ENCODE assay signal across 1 cellular context in the genomic region with DNA sequence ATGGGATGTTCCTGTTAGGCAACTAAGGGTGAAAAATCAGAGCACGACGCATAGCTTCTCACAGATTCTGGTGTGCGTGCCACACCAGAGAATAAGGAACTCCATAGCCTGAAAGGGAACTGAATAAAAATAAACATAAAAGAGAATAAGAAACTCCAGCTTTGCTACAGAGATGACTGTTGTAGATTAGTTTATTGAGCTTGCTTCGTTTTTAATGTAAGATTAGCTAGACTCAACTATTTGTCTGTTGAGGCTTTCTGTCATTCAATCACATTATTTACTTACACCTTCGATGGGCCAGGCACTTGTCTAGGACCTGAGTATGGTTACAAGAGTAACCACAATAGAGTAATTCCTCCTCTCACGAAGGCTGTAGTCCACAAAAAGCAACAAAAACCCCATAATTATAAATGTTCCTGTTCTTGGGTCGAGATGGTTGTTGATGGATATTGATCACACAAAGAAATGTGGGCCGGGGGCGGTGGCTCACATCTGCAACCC.
TF ChIP-seq lines count a peak whose summit lies in the region.

No MANE protein-coding gene starts in this region.

TF ChIP-seq in GM12878, 131 proteins besides CTCF, POLR2A, EP300 and RAD21:
- TF ChIP-seq SMAD5 (IDR thresholded peaks at IDR 0.05; ENCODE audit: low read depth) (no peak), NFIC (IDR thresholded peaks at IDR 0.05; ENCODE audit: low read depth, low read length) (0 out of 2 replicates have a peak, but pooled peaks have one; percentile 33), SPI1 (IDR thresholded peaks at IDR 0.05; ENCODE audit: borderline replicate concordance, insufficient read depth, low read depth, low read length) (peak; percentile 45; the same call in 1 of the 2 replicates), ETV6 (conservative IDR thresholded peaks at IDR 0.05 in 1 of 2, IDR thresholded peaks at IDR 0.05 in 1 of 2; ENCODE audit: borderline replicate concordance in 1 of 2, low read depth in 1 of 2) (no peak), RUNX3 (IDR thresholded peaks at IDR 0.05; ENCODE audit: low read length) (peak; percentile 72), BCL11A (IDR thresholded peaks at IDR 0.05; ENCODE audit: low read depth, low read length) (0 out of 2 replicates have a peak, but pooled peaks have one; percentile 3), GATAD2B (conservative IDR thresholded peaks at IDR 0.05; ENCODE audit: low read depth) (no peak), KAT2A (conservative IDR thresholded peaks at IDR 0.05; ENCODE audit: control insufficient read depth, low read depth, low read length) (no peak)
- TF ChIP-seq, protein P1, sequence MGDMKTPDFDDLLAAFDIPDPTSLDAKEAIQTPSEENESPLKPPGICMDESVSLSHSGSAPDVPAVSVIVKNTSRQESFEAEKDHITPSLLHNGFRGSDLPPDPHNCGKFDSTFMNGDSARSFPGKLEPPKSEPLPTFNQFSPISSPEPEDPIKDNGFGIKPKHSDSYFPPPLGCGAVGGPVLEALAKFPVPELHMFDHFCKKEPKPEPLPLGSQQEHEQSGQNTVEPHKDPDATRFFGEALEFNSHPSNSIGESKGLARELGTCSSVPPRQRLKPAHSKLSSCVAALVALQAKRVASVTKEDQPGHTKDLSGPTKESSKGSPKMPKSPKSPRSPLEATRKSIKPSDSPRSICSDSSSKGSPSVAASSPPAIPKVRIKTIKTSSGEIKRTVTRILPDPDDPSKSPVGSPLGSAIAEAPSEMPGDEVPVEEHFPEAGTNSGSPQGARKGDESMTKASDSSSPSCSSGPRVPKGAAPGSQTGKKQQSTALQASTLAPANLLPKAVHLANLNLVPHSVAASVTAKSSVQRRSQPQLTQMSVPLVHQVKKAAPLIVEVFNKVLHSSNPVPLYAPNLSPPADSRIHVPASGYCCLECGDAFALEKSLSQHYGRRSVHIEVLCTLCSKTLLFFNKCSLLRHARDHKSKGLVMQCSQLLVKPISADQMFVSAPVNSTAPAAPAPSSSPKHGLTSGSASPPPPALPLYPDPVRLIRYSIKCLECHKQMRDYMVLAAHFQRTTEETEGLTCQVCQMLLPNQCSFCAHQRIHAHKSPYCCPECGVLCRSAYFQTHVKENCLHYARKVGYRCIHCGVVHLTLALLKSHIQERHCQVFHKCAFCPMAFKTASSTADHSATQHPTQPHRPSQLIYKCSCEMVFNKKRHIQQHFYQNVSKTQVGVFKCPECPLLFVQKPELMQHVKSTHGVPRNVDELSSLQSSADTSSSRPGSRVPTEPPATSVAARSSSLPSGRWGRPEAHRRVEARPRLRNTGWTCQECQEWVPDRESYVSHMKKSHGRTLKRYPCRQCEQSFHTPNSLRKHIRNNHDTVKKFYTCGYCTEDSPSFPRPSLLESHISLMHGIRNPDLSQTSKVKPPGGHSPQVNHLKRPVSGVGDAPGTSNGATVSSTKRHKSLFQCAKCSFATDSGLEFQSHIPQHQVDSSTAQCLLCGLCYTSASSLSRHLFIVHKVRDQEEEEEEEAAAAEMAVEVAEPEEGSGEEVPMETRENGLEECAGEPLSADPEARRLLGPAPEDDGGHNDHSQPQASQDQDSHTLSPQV (IDR thresholded peaks at IDR 0.05), result no peak
